Comparison of ENCODE assay signal across 7 cellular contexts in the genomic region with DNA sequence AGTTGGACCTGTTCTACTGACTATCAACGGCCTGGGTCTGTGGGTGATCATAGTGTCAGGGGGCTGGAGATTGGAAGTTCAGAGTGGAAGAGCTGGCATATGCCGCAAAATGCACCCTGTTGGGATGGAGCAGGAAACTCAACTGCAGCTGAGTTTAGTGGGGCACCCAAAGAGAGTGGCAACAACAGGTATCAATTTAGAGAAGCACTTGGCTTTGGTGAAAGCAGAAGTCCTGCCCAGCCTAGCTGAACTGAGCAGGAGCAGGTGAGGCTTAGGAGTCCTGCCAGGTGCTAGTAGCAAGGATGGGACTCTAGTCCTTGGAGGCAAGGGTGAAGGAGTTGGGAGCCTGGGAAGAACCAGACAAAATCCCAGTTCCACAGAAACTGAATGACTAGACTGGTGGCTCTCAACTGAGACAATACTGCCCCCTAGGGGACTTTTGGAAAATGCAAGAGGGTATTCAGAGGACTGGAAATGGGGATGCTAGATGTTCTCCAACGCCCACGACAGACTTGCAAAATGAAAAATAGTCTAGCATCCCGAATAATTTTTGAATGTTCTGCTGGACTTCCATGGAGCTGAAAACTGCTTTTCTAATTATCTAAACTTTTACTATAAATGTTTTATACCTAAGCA. TPM values are rescaled to one million over a fixed set of nuclear protein-coding genes. Genes with fewer than 3 reads are reported as not detected.
DNase-seq lines count a peak whose midpoint lies in the region; ATAC-seq and TF ChIP-seq lines count a peak whose summit lies in the region.

No MANE protein-coding gene starts in this region.

- no peaks in the 10 kb centered on the region for H3K4me1 ChIP-seq in naive thymus-derived CD4-positive, alpha-beta T cell (ENCODE audit: control insufficient read depth in 2 of 2, insufficient read depth in 2 of 2, low read length in 2 of 2)

- CTCF ChIA-PET in activated CD8-positive, alpha-beta T cell treated with anti-CD3 and anti-CD28 coated beads, Interleukin-2, amount 10 ng/mL, durations not matched to agents 7 days and 5 days (lab: Charles Lee), result interaction anchor here (0.7 to 7.2 kb wide), 13 partner anchors 10 to 261 kb away, joined by 3 to 162 read pairs (median 4); no protein-coding TSS in a partner anchor
- CTCF ChIA-PET in naive thymus-derived CD4-positive, alpha-beta T cell (lab: Charles Lee), result interaction anchor here (0.6 to 7.6 kb wide), 10 partner anchors 170 to 695 kb away, joined by 3 to 152 read pairs (median 4); no protein-coding TSS in a partner anchor

- no peak overlapping the region for H3K27ac Mint-ChIP-seq in activated CD8-positive, alpha-beta T cell treated with anti-CD3 and anti-CD28 coated beads, Interleukin-2, amount 10 ng/mL, durations not matched to agents 7 days and 5 days
- H3K27ac Mint-ChIP-seq in naive thymus-derived CD4-positive, alpha-beta T cell, result no peak overlapping the region

- no peaks in the 10 kb centered on the region for H3K36me3 Mint-ChIP-seq in activated CD8-positive, alpha-beta T cell treated with anti-CD3 and anti-CD28 coated beads, Interleukin-2, amount 10 ng/mL, durations not matched to agents 7 days and 5 days (ENCODE audit: low read depth)
- no peaks in the 10 kb centered on the region for H3K36me3 Mint-ChIP-seq in naive thymus-derived CD4-positive, alpha-beta T cell

- H3K4me3 Mint-ChIP-seq in activated CD8-positive, alpha-beta T cell treated with anti-CD3 and anti-CD28 coated beads, Interleukin-2, amount 10 ng/mL, durations not matched to agents 7 days and 5 days, result no peak overlapping the region
- H3K4me3 Mint-ChIP-seq in naive thymus-derived CD4-positive, alpha-beta T cell, result no peak overlapping the region

- DNase-seq in GM06990 (ENCODE audit: extremely low read depth, insufficient read length) (peak; percentile 17), NCI-H460 (ENCODE audit: extremely low read depth, low read depth) (peak; percentile 76), epithelial cell of esophagus (ENCODE audit: low read depth) (peak; percentile 70)
- DNase-seq in activated CD8-positive, alpha-beta T cell treated with anti-CD3 and anti-CD28 coated beads, Interleukin-2, amount 10 ng/mL, durations not matched to agents 7 days and 5 days, result peak; percentile 48
- peak; percentile 7 to 67 (median 46) for DNase-seq in naive thymus-derived CD4-positive, alpha-beta T cell

- peak; percentile 73 for TF ChIP-seq CTCF in GM06990 (IDR thresholded peaks at IDR 0.05; ENCODE audit: insufficient read depth, low read length, poor library complexity, severe bottlenecking)
- TF ChIP-seq CTCF in epithelial cell of esophagus (IDR thresholded peaks at IDR 0.05; ENCODE audit: insufficient read depth, low read depth, low read length, missing control alignments), result peak; percentile 72

- intact Hi-C loops in naive thymus-derived CD4-positive, alpha-beta T cell (cut with micrococcal nuclease), result loop anchor here (1.0 kb wide), 2 partner anchors 248 to 252 kb away; no protein-coding TSS in a partner anchor

- H3K4me1 Mint-ChIP-seq in activated CD8-positive, alpha-beta T cell treated with anti-CD3 and anti-CD28 coated beads, Interleukin-2, amount 10 ng/mL, durations not matched to agents 7 days and 5 days (ENCODE audit: low read depth), result no peaks in the 10 kb centered on the region
- H3K4me1 Mint-ChIP-seq in naive thymus-derived CD4-positive, alpha-beta T cell, result peaks cover 0 to 2% (median 0%) of the 10 kb centered on the region in 7 donors

- H3K27me3 ChIP-seq in GM06990 (replicated peaks; ENCODE audit: control insufficient read depth, insufficient read depth, low read length), result no peaks in the 10 kb centered on the region; the same call in 1 of the 2 replicates
- H3K27me3 ChIP-seq in naive thymus-derived CD4-positive, alpha-beta T cell (ENCODE audit: control insufficient read depth in 2 of 2, insufficient read depth in 2 of 2, low read length in 2 of 2), result no peaks in the 10 kb centered on the region

- H3K4me3 ChIP-seq in GM06990 (replicated peaks; ENCODE audit: low read depth, low read length) (no peak overlapping the region), epithelial cell of esophagus (ENCODE audit: low read length) (no peak overlapping the region)
- H3K4me3 ChIP-seq in naive thymus-derived CD4-positive, alpha-beta T cell (ENCODE audit: low read length), result no peak overlapping the region

- ATAC-seq in HG02610 (IDR thresholded peaks at IDR 0.05; ENCODE audit: unreplicated experiment) (peak; percentile 52), HG03571 (IDR thresholded peaks at IDR 0.05; ENCODE audit: unreplicated experiment) (no peak)
- no peak for ATAC-seq in activated CD8-positive, alpha-beta T cell treated with anti-CD3 and anti-CD28 coated beads, Interleukin-2, amount 10 ng/mL, durations not matched to agents 7 days and 5 days
- ATAC-seq in naive thymus-derived CD4-positive, alpha-beta T cell, result peak; percentile 71

- H3K9me3 ChIP-seq in naive thymus-derived CD4-positive, alpha-beta T cell (ENCODE audit: control insufficient read depth in 2 of 3, low read length in 3 of 3), result no peaks in the 10 kb centered on the region

- POLR2A ChIA-PET in activated CD8-positive, alpha-beta T cell treated with anti-CD3 and anti-CD28 coated beads, Interleukin-2, amount 10 ng/mL, durations not matched to agents 7 days and 5 days (lab: Charles Lee), result no interaction called here
- POLR2A ChIA-PET in naive thymus-derived CD4-positive, alpha-beta T cell (lab: Charles Lee), result no interaction called here

- H3K9me3 Mint-ChIP-seq in activated CD8-positive, alpha-beta T cell treated with anti-CD3 and anti-CD28 coated beads, Interleukin-2, amount 10 ng/mL, durations not matched to agents 7 days and 5 days (ENCODE audit: insufficient read depth), result no peaks in the 10 kb centered on the region
- peaks cover 0 to 2% (median 0%) of the 10 kb centered on the region in 11 donors for H3K9me3 Mint-ChIP-seq in naive thymus-derived CD4-positive, alpha-beta T cell

- peaks cover 5% of the 10 kb centered on the region for H3K27me3 Mint-ChIP-seq in activated CD8-positive, alpha-beta T cell treated with anti-CD3 and anti-CD28 coated beads, Interleukin-2, amount 10 ng/mL, durations not matched to agents 7 days and 5 days (ENCODE audit: low read depth)
- peaks cover 0 to 4% (median 0%) of the 10 kb centered on the region in 5 donors for H3K27me3 Mint-ChIP-seq in naive thymus-derived CD4-positive, alpha-beta T cell

- H3K27ac ChIP-seq in naive thymus-derived CD4-positive, alpha-beta T cell (ENCODE audit: low read depth, low read length), result no peak overlapping the region

- H3K36me3 ChIP-seq in GM06990 (ENCODE audit: control insufficient read depth, insufficient read depth, low read length), result no peaks in the 10 kb centered on the region
- H3K36me3 ChIP-seq in naive thymus-derived CD4-positive, alpha-beta T cell (ENCODE audit: control insufficient read depth in 2 of 3, insufficient read depth in 3 of 3, low read length in 3 of 3), result no peaks in the 10 kb centered on the region

RNA-seq across cellular contexts. Expression of a gene that starts 49.4 kb away (rescaled TPM):
- 0.02 TPM in 1 of 2 replicates, not detected in the other for total RNA-seq in NCI-H460 (2014; rRNA removed; shearing (Covaris generic))
- polyA plus RNA-seq in NCI-H460 (2014; cell fraction: nucleus; rRNA removed), result not detected in 2 replicates
- total RNA-seq in activated CD8-positive, alpha-beta T cell treated with anti-CD3 and anti-CD28 coated beads, Interleukin-2, amount 10 ng/mL, durations not matched to agents 7 days and 5 days, result not detected
- not detected for total RNA-seq in naive thymus-derived CD4-positive, alpha-beta T cell
- not detected for polyA plus RNA-seq in naive thymus-derived CD4-positive, alpha-beta T cell

Comparison
In these comparisons a context has a peak if more than half of its experiments do, and no peak if none do; other contexts are left out.
1. DNase-seq: peak in every context shown above with its lines; median percentile 76 in NCI-H460; 70 in epithelial cell of esophagus; 48 in activated CD8-positive, alpha-beta T cell treated with anti-CD3 and anti-CD28 coated beads, Interleukin-2, amount 10 ng/mL, durations not matched to agents 7 days and 5 days; 46 in naive thymus-derived CD4-positive, alpha-beta T cell; 17 in GM06990.
2. ATAC-seq: peak in HG02610 (single experiment) and naive thymus-derived CD4-positive, alpha-beta T cell (single experiment); none in activated CD8-positive, alpha-beta T cell treated with anti-CD3 and anti-CD28 coated beads, Interleukin-2, amount 10 ng/mL, durations not matched to agents 7 days and 5 days (single experiment) and HG03571 (single experiment).